ENCODE assay signal across 13 cellular contexts in the genomic region with DNA sequence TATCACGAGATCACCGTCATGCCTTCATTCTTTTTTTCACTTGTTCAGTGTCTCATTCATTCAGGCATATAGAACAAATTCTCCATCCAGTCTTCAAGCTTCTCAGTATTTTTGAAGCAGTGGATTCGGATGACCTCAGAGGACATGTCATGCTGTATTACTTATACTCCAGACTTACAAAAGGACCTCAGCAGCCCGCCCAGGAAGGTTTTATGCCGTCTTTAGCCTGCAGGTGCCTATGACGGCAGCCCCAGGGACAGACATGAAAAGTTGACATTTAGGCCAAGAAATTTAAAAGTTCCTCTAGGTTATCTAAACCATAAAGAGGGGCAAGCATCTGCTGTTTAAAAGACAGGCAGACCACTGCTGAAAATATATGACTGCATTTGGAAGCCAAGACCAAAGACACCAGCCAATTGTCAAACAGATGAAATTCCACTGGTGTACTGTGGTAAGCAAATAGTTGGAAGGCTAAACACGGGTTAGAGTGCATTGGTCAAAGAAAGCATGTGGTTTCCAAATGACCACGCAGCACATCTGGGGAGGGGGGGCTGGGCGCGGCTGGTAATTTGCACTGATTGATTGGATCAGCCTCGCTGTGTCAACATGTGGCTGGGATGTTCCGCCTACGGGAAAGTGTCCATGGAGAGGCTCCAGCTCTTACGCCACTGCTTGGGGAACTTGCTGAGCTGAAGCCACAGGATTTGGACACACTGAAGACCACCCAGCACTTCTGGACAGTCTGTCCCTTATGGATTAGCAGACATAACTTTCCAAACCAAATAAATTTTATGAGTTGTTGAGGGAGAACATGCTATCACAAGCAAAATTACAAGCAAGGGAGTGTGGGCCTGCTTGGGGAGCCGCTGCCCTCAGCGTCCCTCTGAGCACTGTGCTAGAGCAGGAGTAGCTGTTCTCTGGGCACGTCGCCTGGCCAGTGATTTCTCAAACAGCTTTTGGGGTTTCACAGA.
A peak's percentile ranks its signal among the peaks of the same experiment; 100 is the strongest.
DNase-seq lines count a peak whose midpoint lies in the region; ATAC-seq and TF ChIP-seq lines count a peak whose summit lies in the region.
"Had no signal": no experiment of that assay in that cellular context is flagged by ENCODE, and none has a peak within 500 bp of the region (broad histone marks: within the 10 kb centered on the region; RNA-seq: fewer than 3 reads in every experiment).

No MANE protein-coding gene starts in this region.

- H3K27me3 ChIP-seq in liver (ENCODE audit: control insufficient read depth in 4 of 4, insufficient read depth in 4 of 4, low read length in 3 of 4) (no peaks in the 10 kb centered on the region), skeletal muscle satellite cell (ENCODE audit: control insufficient read depth, insufficient read depth, low read length) (no peaks in the 10 kb centered on the region)
- H3K27me3 ChIP-seq: BLaER1 treated with 17β-estradiol and CSF1 and Interleukin-3, amounts not matched to agents 10 nM and 100 nM had no signal

- H3K4me1 ChIP-seq in liver (ENCODE audit: control insufficient read depth in 4 of 4, insufficient read depth in 4 of 4, low read length in 3 of 4): peaks cover 0 to 37% (median 6%) of the 10 kb centered on the region in 4 donors
- H3K4me1 ChIP-seq in skeletal muscle satellite cell (ENCODE audit: control insufficient read depth, insufficient read depth, low read length): peaks cover 18% of the 10 kb centered on the region

- peak overlapping the region; percentile 82 to 99 for H3K9ac ChIP-seq in liver (ENCODE audit: low read depth in 1 of 2, low read length in 2 of 2)
- no peak overlapping the region for H3K9ac ChIP-seq in skeletal muscle satellite cell (ENCODE audit: low read depth, low read length)
- H3K9ac ChIP-seq: BLaER1 treated with 17β-estradiol and CSF1 and Interleukin-3, amounts not matched to agents 10 nM and 100 nM had no signal

- peak overlapping the region; percentile 0 for H3K4me2 ChIP-seq in skeletal muscle satellite cell (ENCODE audit: low read length)
- H3K4me2 ChIP-seq: BLaER1 treated with 17β-estradiol and CSF1 and Interleukin-3, amounts not matched to agents 10 nM and 100 nM had no signal

- no peaks in the 10 kb centered on the region for H3K9me3 ChIP-seq in liver (ENCODE audit: control insufficient read depth in 4 of 4, low read length in 3 of 4)
- no peaks in the 10 kb centered on the region for H3K9me3 ChIP-seq in skeletal muscle satellite cell (replicated peaks; ENCODE audit: low read length)
- H3K9me3 ChIP-seq: BLaER1 treated with 17β-estradiol and CSF1 and Interleukin-3, amounts not matched to agents 10 nM and 100 nM; thoracic aorta had no signal

- WGBS in liver: 37% methylated on average over 18 of the region's 18 CpGs

- H3K4me3 ChIP-seq in liver (ENCODE audit: low read depth in 1 of 3, low read length in 3 of 3) (peak overlapping the region; percentile 59 to 75 (median 60)), skeletal muscle satellite cell (ENCODE audit: low read length) (no peak overlapping the region)
- H3K4me3 ChIP-seq: BLaER1 treated with 17β-estradiol and CSF1 and Interleukin-3, amounts not matched to agents 10 nM and 100 nM; thoracic aorta had no signal

- ATAC-seq in esophagus mucosa (peak; percentile 41), HG03521 (IDR thresholded peaks at IDR 0.05; ENCODE audit: unreplicated experiment) (no peak)

- peak; percentile 7 to 18 for TF ChIP-seq RAD21 in liver (IDR thresholded peaks at IDR 0.05)

- peak overlapping the region; percentile 93 to 97 for H3K27ac ChIP-seq in liver (ENCODE audit: low read depth in 1 of 2, low read length in 2 of 2)
- H3K27ac ChIP-seq: BLaER1 treated with 17β-estradiol and CSF1 and Interleukin-3, amounts not matched to agents 10 nM and 100 nM; thoracic aorta had no signal

- peak; percentile 81 for DNase-seq in GM04504 (ENCODE audit: low read depth)
- DNase-seq in hepatic stellate cell (ENCODE audit: low spot score): no peak
- no peak for DNase-seq in central memory CD4-positive, alpha-beta T cell
- DNase-seq in activated T-cell treated with anti-CD3 and anti-CD28 coated beads, Interleukin-2, amount 50 U/mL, for 1 hour: no peak
- DNase-seq: activated CD4-positive, alpha-beta memory T cell treated with anti-CD3 and anti-CD28 coated beads for 36 hours; immature natural killer cell; NCI-H187 treated with DMSO at 0.1 percent for 48 hours had no signal

- H3K36me3 ChIP-seq in liver (ENCODE audit: control insufficient read depth in 4 of 4, insufficient read depth in 3 of 4, low read depth in 1 of 4, low read length in 3 of 4) (no peaks in the 10 kb centered on the region), skeletal muscle satellite cell (ENCODE audit: insufficient read depth, low read length) (no peaks in the 10 kb centered on the region)
- H3K36me3 ChIP-seq: thoracic aorta had no signal

- TF ChIP-seq CTCF in liver (IDR thresholded peaks at IDR 0.05; ENCODE audit: low read depth, low read length, missing input control): no peak

TF ChIP-seq in liver, 16 proteins besides CTCF, POLR2A, EP300 and RAD21:
- TF ChIP-seq SP1 (IDR thresholded peaks at IDR 0.05): peak; percentile 94
- TF ChIP-seq FOXA2 (IDR thresholded peaks at IDR 0.05): peak; percentile 100
- TF ChIP-seq JUND (IDR thresholded peaks at IDR 0.05): peak; percentile 40 to 72
- TF ChIP-seq, protein P1, sequence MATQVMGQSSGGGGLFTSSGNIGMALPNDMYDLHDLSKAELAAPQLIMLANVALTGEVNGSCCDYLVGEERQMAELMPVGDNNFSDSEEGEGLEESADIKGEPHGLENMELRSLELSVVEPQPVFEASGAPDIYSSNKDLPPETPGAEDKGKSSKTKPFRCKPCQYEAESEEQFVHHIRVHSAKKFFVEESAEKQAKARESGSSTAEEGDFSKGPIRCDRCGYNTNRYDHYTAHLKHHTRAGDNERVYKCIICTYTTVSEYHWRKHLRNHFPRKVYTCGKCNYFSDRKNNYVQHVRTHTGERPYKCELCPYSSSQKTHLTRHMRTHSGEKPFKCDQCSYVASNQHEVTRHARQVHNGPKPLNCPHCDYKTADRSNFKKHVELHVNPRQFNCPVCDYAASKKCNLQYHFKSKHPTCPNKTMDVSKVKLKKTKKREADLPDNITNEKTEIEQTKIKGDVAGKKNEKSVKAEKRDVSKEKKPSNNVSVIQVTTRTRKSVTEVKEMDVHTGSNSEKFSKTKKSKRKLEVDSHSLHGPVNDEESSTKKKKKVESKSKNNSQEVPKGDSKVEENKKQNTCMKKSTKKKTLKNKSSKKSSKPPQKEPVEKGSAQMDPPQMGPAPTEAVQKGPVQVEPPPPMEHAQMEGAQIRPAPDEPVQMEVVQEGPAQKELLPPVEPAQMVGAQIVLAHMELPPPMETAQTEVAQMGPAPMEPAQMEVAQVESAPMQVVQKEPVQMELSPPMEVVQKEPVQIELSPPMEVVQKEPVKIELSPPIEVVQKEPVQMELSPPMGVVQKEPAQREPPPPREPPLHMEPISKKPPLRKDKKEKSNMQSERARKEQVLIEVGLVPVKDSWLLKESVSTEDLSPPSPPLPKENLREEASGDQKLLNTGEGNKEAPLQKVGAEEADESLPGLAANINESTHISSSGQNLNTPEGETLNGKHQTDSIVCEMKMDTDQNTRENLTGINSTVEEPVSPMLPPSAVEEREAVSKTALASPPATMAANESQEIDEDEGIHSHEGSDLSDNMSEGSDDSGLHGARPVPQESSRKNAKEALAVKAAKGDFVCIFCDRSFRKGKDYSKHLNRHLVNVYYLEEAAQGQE (IDR thresholded peaks at IDR 0.05): peak; percentile 93
- peak; percentile 99 for TF ChIP-seq FOXA1 (IDR thresholded peaks at IDR 0.05)
- TF ChIP-seq, protein P2, sequence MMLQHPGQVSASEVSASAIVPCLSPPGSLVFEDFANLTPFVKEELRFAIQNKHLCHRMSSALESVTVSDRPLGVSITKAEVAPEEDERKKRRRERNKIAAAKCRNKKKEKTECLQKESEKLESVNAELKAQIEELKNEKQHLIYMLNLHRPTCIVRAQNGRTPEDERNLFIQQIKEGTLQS (IDR thresholded peaks at IDR 0.05): peak; percentile 84
- TF ChIP-seq GABPA (IDR thresholded peaks at IDR 0.05 in 1 of 2, conservative IDR thresholded peaks at IDR 0.05 in 1 of 2): no peak
- peak; percentile 91 for TF ChIP-seq TAF1 (conservative IDR thresholded peaks at IDR 0.05)
- TF ChIP-seq ZBTB33 (IDR thresholded peaks at IDR 0.05): peak; percentile 86
- peak in 1 of 2 donors; percentile 88 for TF ChIP-seq EGR1 (IDR thresholded peaks at IDR 0.05; ENCODE audit: low read depth in 2 of 2)
- TF ChIP-seq YY1 (IDR thresholded peaks at IDR 0.05): peak; percentile 81
- TF ChIP-seq NR2F2 (IDR thresholded peaks at IDR 0.05): peak; percentile 74
- peak; percentile 81 to 90 for TF ChIP-seq RXRA (IDR thresholded peaks at IDR 0.05)
- TF ChIP-seq HNF4G (IDR thresholded peaks at IDR 0.05): peak; percentile 32
- TF ChIP-seq MAX (IDR thresholded peaks at IDR 0.05): peak; percentile 85
- TF ChIP-seq HNF4A (conservative IDR thresholded peaks at IDR 0.05): peak; percentile 64 to 88
